ENCODE assay signal across 19 cellular contexts in the genomic region with DNA sequence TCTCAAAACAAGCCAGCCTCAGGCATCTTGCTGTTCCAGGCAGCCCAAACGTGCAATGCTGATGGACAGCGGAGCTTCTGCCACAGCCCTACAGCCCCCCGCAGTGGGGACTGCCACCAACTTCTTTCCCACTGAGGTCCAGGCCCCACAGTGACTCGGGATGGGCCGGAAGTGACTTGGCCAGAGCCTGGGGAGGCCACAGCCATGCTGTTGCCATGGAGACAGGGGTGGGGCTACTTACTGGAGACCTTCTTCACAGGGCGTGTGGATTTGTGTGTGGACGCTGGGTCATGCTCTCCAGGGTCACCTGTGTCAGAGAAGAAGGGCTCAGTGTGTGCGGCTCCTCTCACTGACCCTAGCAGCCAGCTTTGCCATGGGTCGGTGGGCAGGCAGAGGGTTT. TPM values are rescaled to one million over a fixed set of nuclear protein-coding genes. Genes with fewer than 3 reads are reported as not detected.
DNase-seq lines count a peak whose midpoint lies in the region; ATAC-seq and TF ChIP-seq lines count a peak whose summit lies in the region.
"Had no signal": no experiment of that assay in that cellular context is flagged by ENCODE, and none has a peak within 500 bp of the region (broad histone marks: within the 10 kb centered on the region; RNA-seq: fewer than 3 reads in every experiment).

No MANE protein-coding gene starts in this region.

- WGBS in right cardiac atrium: 69% methylated on average over 9 of the region's 9 CpGs
- WGBS in mesendoderm (ENCODE audit: extremely low coverage, insufficient coverage, low lambda C conversion rate): no CpG with 5 or more reads among the region's 9 CpGs

- H3K36me3 ChIP-seq in colonic mucosa (peaks cover 27% of the 10 kb centered on the region), mesendoderm (ENCODE audit: control insufficient read depth, insufficient read depth, low read length) (no peaks in the 10 kb centered on the region)

- no peak overlapping the region for H3K4me2 ChIP-seq in mesendoderm (ENCODE audit: low read length)
- H3K4me2 ChIP-seq: PC-9 had no signal

- H3K4me1 ChIP-seq in right cardiac atrium (ENCODE audit: control insufficient read depth, insufficient read depth, low read length) (no peaks in the 10 kb centered on the region), colonic mucosa (no peaks in the 10 kb centered on the region), mesendoderm (ENCODE audit: control insufficient read depth, low read depth, low read length) (no peaks in the 10 kb centered on the region)

- no peak overlapping the region for H3K4ac ChIP-seq in mesendoderm (ENCODE audit: low read depth, low read length)

- H3K56ac ChIP-seq in mesendoderm (ENCODE audit: low read length): no peak overlapping the region

- H2BK120ac ChIP-seq in mesendoderm (ENCODE audit: low read depth, low read length): no peak overlapping the region

- TF ChIP-seq CTCF in colonic mucosa (IDR thresholded peaks at IDR 0.05): no peak

- H3K9me3 ChIP-seq in right cardiac atrium (ENCODE audit: control insufficient read depth, low read length) (no peaks in the 10 kb centered on the region), colonic mucosa (no peaks in the 10 kb centered on the region)

- H3K27ac Mint-ChIP-seq in naive B cell: peak overlapping the region in 4 of 6 donors; percentile 24 to 67 (median 54)

- H3K36me3 Mint-ChIP-seq in naive B cell: peaks cover 17 to 51% of the 10 kb centered on the region in 2 donors

- peaks cover 38 to 41% (median 39%) of the 10 kb centered on the region in 3 donors for H3K4me1 Mint-ChIP-seq in naive B cell

- no peak overlapping the region for H2AK5ac ChIP-seq in mesendoderm (ENCODE audit: low read length)

- H3K18ac ChIP-seq in mesendoderm (ENCODE audit: low read length): no peak overlapping the region

- H3K27me3 ChIP-seq in right cardiac atrium (ENCODE audit: control insufficient read depth, insufficient read depth): no peaks in the 10 kb centered on the region
- H3K27me3 ChIP-seq in colonic mucosa: no peaks in the 10 kb centered on the region
- no peaks in the 10 kb centered on the region for H3K27me3 ChIP-seq in mesendoderm (ENCODE audit: insufficient read depth, low read length, poor library complexity)

- H3K4me3 Mint-ChIP-seq in naive B cell: peak overlapping the region in 1 of 8 donors; percentile 65
- H3K4me3 Mint-ChIP-seq: CD4-positive, CD25-positive, alpha-beta regulatory T cell had no signal

- H4K5ac ChIP-seq in mesendoderm (ENCODE audit: low read length): no peak overlapping the region

- H3K23ac ChIP-seq in mesendoderm (ENCODE audit: low read length): no peak overlapping the region

- H3K4me3 ChIP-seq in right cardiac atrium (ENCODE audit: low read length) (no peak overlapping the region), colonic mucosa (no peak overlapping the region), mesendoderm (ENCODE audit: low read length) (no peak overlapping the region)
- H3K4me3 ChIP-seq: PC-9 had no signal

- no peak overlapping the region for H4K8ac ChIP-seq in mesendoderm (ENCODE audit: low read depth, low read length)

- no peak overlapping the region for H2BK5ac ChIP-seq in mesendoderm (ENCODE audit: low read length)

- H3K9ac ChIP-seq in colonic mucosa (ENCODE audit: low read depth in 2 of 2, low read length in 2 of 2) (no peak overlapping the region), mesendoderm (ENCODE audit: low read length) (no peak overlapping the region)

- H3K79me2 ChIP-seq in mesendoderm (ENCODE audit: control insufficient read depth, insufficient read depth, low read length): no peaks in the 10 kb centered on the region

- H3K79me1 ChIP-seq in mesendoderm (ENCODE audit: low read length): no peaks in the 10 kb centered on the region

- DNase-seq in right cardiac atrium: peak in 2 of 3 donors; percentile 56 to 66
- DNase-seq in Right ventricle myocardium superior: no peak
- DNase-seq in colonic mucosa: peak; percentile 47
- DNase-seq in naive B cell: no peak
- DNase-seq in ureter (ENCODE audit: low spot score): peak; percentile 31
- no peak for DNase-seq in mesendoderm
- DNase-seq: AML-193; CD4-positive, CD25-positive, alpha-beta regulatory T cell; GDM1; KBM-7; NCI-H1105 treated with DMSO at 0.1 percent for 48 hours; NCI-H187; NCI-H446; NCI-H748 treated with DMSO at 0.1 percent for 48 hours; PC-9 had no signal

- intact Hi-C loops in right cardiac atrium (cut with DNase I): no loop called here
- intact Hi-C loops in Right ventricle myocardium superior (cut with DNase I): no loop called here
- intact Hi-C loops in colonic mucosa (cut with DNase I): no loop called here

- peak in 1 of 2 donors; percentile 66 for ATAC-seq in right cardiac atrium
- no peak for ATAC-seq in Right ventricle myocardium superior (ENCODE audit: poor library complexity)
- ATAC-seq in naive B cell (ENCODE audit: low read depth in 2 of 2): no peak
- ATAC-seq in GM21390 (IDR thresholded peaks at IDR 0.05; ENCODE audit: unreplicated experiment): no peak
- no peak for ATAC-seq in GM18909 (IDR thresholded peaks at IDR 0.05; ENCODE audit: poor library complexity, unreplicated experiment)
- ATAC-seq: Right ventricle myocardium inferior had no signal

- no peaks in the 10 kb centered on the region for H3K27me3 Mint-ChIP-seq in naive B cell
- H3K27me3 Mint-ChIP-seq: CD4-positive, CD25-positive, alpha-beta regulatory T cell had no signal

- no peaks in the 10 kb centered on the region for H3K9me3 Mint-ChIP-seq in naive B cell
- H3K9me3 Mint-ChIP-seq: CD4-positive, CD25-positive, alpha-beta regulatory T cell had no signal

- no peak overlapping the region for H3K27ac ChIP-seq in right cardiac atrium (ENCODE audit: low read length)
- no peak overlapping the region for H3K27ac ChIP-seq in colonic mucosa
- no peak overlapping the region for H3K27ac ChIP-seq in mesendoderm (ENCODE audit: low read depth, low read length)
- H3K27ac ChIP-seq: HL-60, PC-9 had no signal

- no peak overlapping the region for H2BK15ac ChIP-seq in mesendoderm (replicated peaks; ENCODE audit: low read depth)

RNA-seq across cellular contexts. Expression of a gene that starts 15.0 kb away (rescaled TPM):
- 10 to 100 TPM; 20.5 to 25.7 (median 21.4) TPM for total RNA-seq in right cardiac atrium
- polyA plus RNA-seq in right cardiac atrium: 9.8 TPM
- 15.4 TPM for total RNA-seq in Right ventricle myocardium superior
- total RNA-seq in colonic mucosa: 10 to 100 TPM; 69.9 to 98.1 TPM
- 10 to 100 TPM in 4 of 6 donors, 1 to 10 TPM in 1, under 1 TPM in 1; 0.74 to 18.5 (median 10.3) TPM for polyA plus RNA-seq in naive B cell (ENCODE audit: low read depth in 6 of 6)
- 118 TPM for total RNA-seq in ureter
- polyA plus RNA-seq in mesendoderm (2013, experiment 1 of 2): 6.1 TPM
- 6.5 TPM for polyA plus RNA-seq in mesendoderm (2013, experiment 2 of 2)

Comparison
In these comparisons a context has a peak if more than half of its experiments do, and no peak if none do; other contexts are left out.
1. DNase-seq: peak in right cardiac atrium (2 of 3), colonic mucosa (single experiment) and ureter (single experiment); none in Right ventricle myocardium superior (single experiment), naive B cell (single experiment) and mesendoderm (single experiment).